ENCODE assay signal across 16 cellular contexts in genomic region chr3:4786431-4786830, GRCh38.
"Had no signal": no experiment of that assay in that cellular context is flagged by ENCODE, and none has a peak within 500 bp of the region (broad histone marks: within the 10 kb centered on the region; RNA-seq: fewer than 3 reads in every experiment).

No MANE protein-coding gene starts in this region.

- ATAC-seq: activated CD4-positive, CD25-positive, alpha-beta regulatory T cell treated with anti-CD3 and anti-CD28 coated beads, Interleukin-2, amount 50 U/mL, for 24 hours; activated T-cell treated with anti-CD3 and anti-CD28 coated beads, Interleukin-2, amount 50 U/mL, for 72 hours; left lobe of liver; T-cell had no signal

- H3K4me3 ChIP-seq: tibial nerve had no signal

- DNase-seq: activated CD4-positive, alpha-beta T cell treated with anti-CD3 and anti-CD28 coated beads, Interleukin-2, amount 50 U/mL, for 1 hour; activated gamma-delta T cell; activated T-cell treated with anti-CD3 and anti-CD28 coated beads, Interleukin-2, amount 50 U/mL, for 72 hours; effector CD8-positive, alpha-beta T cell; kidney; nephron progenitor cell; nucleus accumbens; posterior cingulate gyrus; retina; stimulated activated CD4-positive, alpha-beta T cell treated with anti-CD3 and anti-CD28 coated beads, Interleukin-12 subunit alpha, Interleukin-12 subunit beta, amount 100 ng/mL, for 4 hours; stimulated activated CD4-positive, alpha-beta T cell treated with anti-CD3 and anti-CD28 coated beads, Interleukin-2, amount 100 ng/mL, for 24 hours; T-cell; T1000 had no signal

- H3K4me1 ChIP-seq: tibial nerve had no signal

- H3K27ac ChIP-seq: tibial nerve had no signal

- H3K27me3 ChIP-seq: tibial nerve had no signal

- H3K9me3 ChIP-seq: tibial nerve had no signal
